22 cellular contexts compared by ENCODE assay signal in genomic region chr6:120083186-120083585, GRCh38.
DNase-seq lines count a peak whose midpoint lies in the region; ATAC-seq, FAIRE-seq and TF ChIP-seq lines count a peak whose summit lies in the region.
"Had no signal": no experiment of that assay in that cellular context is flagged by ENCODE, and none has a peak within 500 bp of the region (broad histone marks: within the 10 kb centered on the region; RNA-seq: fewer than 3 reads in every experiment).

No MANE protein-coding gene starts in this region.

- H3K4me2 ChIP-seq in GM12878 (ENCODE audit: control insufficient read depth, insufficient read depth): no peak overlapping the region
- no peak overlapping the region for H3K4me2 ChIP-seq in HepG2 (ENCODE audit: low read depth, low read length)
- H3K4me2 ChIP-seq: BLaER1 treated with 17β-estradiol and CSF1 and Interleukin-3, amounts not matched to agents 10 nM and 100 nM had no signal

- intact Hi-C loops in GM12878 (cut with micrococcal nuclease; ENCODE audit: unreplicated experiment) (no loop called here), HepG2 (cut with micrococcal nuclease; ENCODE audit: unreplicated experiment) (no loop called here)

- ATAC-seq in GM18511 (IDR thresholded peaks at IDR 0.05; ENCODE audit: unreplicated experiment) (peak; percentile 48), GM12878 (no peak), HepG2 (no peak)
- no peak for ATAC-seq in stimulated activated naive CD8-positive, alpha-beta T cell treated with anti-CD3 and anti-CD28 coated beads, Interleukin-15, Interleukin-2, amounts not matched to agents 100 U/mL and 50 U/mL, for 24 hours
- ATAC-seq: CD8-positive, alpha-beta T cell; SK-N-SH treated with all-trans-retinoic acid at 6 μM for 48 hours had no signal

- WGBS in GM12878 (ENCODE audit: insufficient coverage, insufficient replicate concordance, low lambda C conversion rate, missing lambda C conversion rate): 0% methylated on average over 4 of the region's 5 CpGs
- WGBS in HepG2 (ENCODE audit: low lambda C conversion rate): 90% methylated on average over 5 of the region's 5 CpGs

- TF ChIP-seq CTCF in GM12878 (IDR thresholded peaks at IDR 0.05 in 2 of 3, conservative IDR thresholded peaks at IDR 0.05 in 1 of 3; ENCODE audit: control insufficient read depth in 2 of 3, extremely low read depth in 1 of 3, insufficient read depth in 1 of 3, low read depth in 3 of 3, low read length in 3 of 3) (no peak), HepG2 (CRISPR knock-in tag; IDR thresholded peaks at IDR 0.05) (no peak), BE2C (IDR thresholded peaks at IDR 0.05; ENCODE audit: low read depth, low read length) (no peak)

- SMC1A ChIA-PET in GM12878 (lab: Charles Lee; ENCODE audit: uncharacterized antibody, unreplicated experiment): no interaction called here

- no peak for TF ChIP-seq RAD21 in GM12878 (IDR thresholded peaks at IDR 0.05; ENCODE audit: insufficient read depth, low read depth, low read length)
- no peak for TF ChIP-seq RAD21 in HepG2 (CRISPR knock-in tag; IDR thresholded peaks at IDR 0.05)

- H4K20me1 ChIP-seq in GM12878 (ENCODE audit: control insufficient read depth, insufficient read depth) (no peaks in the 10 kb centered on the region), HepG2 (ENCODE audit: insufficient read depth, low read length) (0 out of 2 replicates have a peak, but pooled peaks cover 3% of the 10 kb centered on the region)
- H4K20me1 ChIP-seq: BLaER1 treated with 17β-estradiol and CSF1 and Interleukin-3, amounts not matched to agents 10 nM and 100 nM had no signal

- H3K9ac ChIP-seq in GM12878 (ENCODE audit: control insufficient read depth, insufficient read depth, low read length): no peak overlapping the region
- H3K9ac ChIP-seq in HepG2 (ENCODE audit: insufficient read depth, low read depth, low read length): no peak overlapping the region
- H3K9ac ChIP-seq: BLaER1 treated with 17β-estradiol and CSF1 and Interleukin-3, amounts not matched to agents 10 nM and 100 nM had no signal

- H3K9me3 ChIP-seq in GM12878 (replicated peaks; ENCODE audit: control insufficient read depth, insufficient read depth, low read length): no peaks in the 10 kb centered on the region
- H3K9me3 ChIP-seq in HepG2 (ENCODE audit: low read length): no peaks in the 10 kb centered on the region
- H3K9me3 ChIP-seq in BE2C: no peaks in the 10 kb centered on the region
- H3K9me3 ChIP-seq: BLaER1 treated with 17β-estradiol and CSF1 and Interleukin-3, amounts not matched to agents 10 nM and 100 nM; MG63; Peyer's patch had no signal

- POLR2A ChIA-PET in GM12878 (lab: Charles Lee) (no interaction called here), HepG2 (lab: Yijun Ruan, JAX) (no interaction called here)

- no peak for FAIRE-seq in GM12878 (lab: Jason Lieb, UNC)
- FAIRE-seq in HepG2 (lab: Jason Lieb, UNC): no peak
- FAIRE-seq: GM18507, H54 had no signal

- H3K79me2 ChIP-seq in GM12878 (ENCODE audit: control insufficient read depth, insufficient read depth, low read length) (no peaks in the 10 kb centered on the region), HepG2 (ENCODE audit: insufficient read depth, low read length) (no peaks in the 10 kb centered on the region)

- H3K4me3 ChIP-seq in GM12878: no peak overlapping the region
- no peak overlapping the region for H3K4me3 ChIP-seq in HepG2 (replicated peaks in 1 of 3; ENCODE audit: insufficient read depth in 1 of 3, low read depth in 2 of 3, low read length in 3 of 3)
- H3K4me3 ChIP-seq in BE2C (ENCODE audit: low read depth, low read length): no peak overlapping the region
- H3K4me3 ChIP-seq: BLaER1 treated with 17β-estradiol and CSF1 and Interleukin-3, amounts not matched to agents 10 nM and 100 nM; MG63; Peyer's patch had no signal

- in situ Hi-C loops in GM12878 (cut with MboI) (no loop called here), HepG2 (cut with HindIII; ENCODE audit: extremely low pct_ligation_motif_present, low pct_unique_long_range_greater_than_20kb) (no loop called here)

- CTCF ChIA-PET in GM12878 (lab: Yijun Ruan, JAX): no interaction called here
- CTCF ChIA-PET in HepG2 (lab: Yijun Ruan, JAX; ENCODE audit: low intra/inter-chr PET ratio, low total read pairs): no interaction called here

- H2AFZ ChIP-seq in GM12878 (ENCODE audit: control insufficient read depth, low read depth, low read length) (no peak overlapping the region), HepG2 (ENCODE audit: low read length) (no peak overlapping the region)

- no peak overlapping the region for H3K27ac ChIP-seq in GM12878 (ENCODE audit: control insufficient read depth, insufficient read depth)
- no peak overlapping the region for H3K27ac ChIP-seq in HepG2 (ENCODE audit: extremely low read length, insufficient read depth, low read length)
- H3K27ac ChIP-seq: BLaER1 treated with 17β-estradiol and CSF1 and Interleukin-3, amounts not matched to agents 10 nM and 100 nM; Peyer's patch had no signal

- H3K4me1 ChIP-seq in GM12878 (ENCODE audit: control insufficient read depth, insufficient read depth, low read length) (no peaks in the 10 kb centered on the region), HepG2 (ENCODE audit: insufficient read depth, low read length) (no peaks in the 10 kb centered on the region), BE2C (peaks cover 5% of the 10 kb centered on the region)
- H3K4me1 ChIP-seq: BLaER1 treated with 17β-estradiol and CSF1 and Interleukin-3, amounts not matched to agents 10 nM and 100 nM; Peyer's patch had no signal

- H3K36me3 ChIP-seq in GM12878 (ENCODE audit: control insufficient read depth in 2 of 2, insufficient read depth in 2 of 2, low read length in 1 of 2) (no peaks in the 10 kb centered on the region), HepG2 (replicated peaks in 1 of 2; ENCODE audit: control insufficient read depth in 1 of 2, insufficient read depth in 2 of 2, low read length in 2 of 2) (no peaks in the 10 kb centered on the region), BE2C (no peaks in the 10 kb centered on the region)
- H3K36me3 ChIP-seq: BLaER1 treated with 17β-estradiol and CSF1 and Interleukin-3, amounts not matched to agents 10 nM and 100 nM; MG63; Peyer's patch had no signal

- H3K27me3 ChIP-seq in GM12878 (replicated peaks in 1 of 2; ENCODE audit: control insufficient read depth in 2 of 2, insufficient read depth in 2 of 2, low read length in 1 of 2) (no peaks in the 10 kb centered on the region), HepG2 (ENCODE audit: control insufficient read depth in 1 of 2, insufficient read depth in 2 of 2, low read length in 2 of 2) (no peaks in the 10 kb centered on the region), BE2C (no peaks in the 10 kb centered on the region)
- H3K27me3 ChIP-seq: BLaER1 treated with 17β-estradiol and CSF1 and Interleukin-3, amounts not matched to agents 10 nM and 100 nM; MG63; Peyer's patch had no signal

- BruUV-seq in GM12878 (replicated peaks; lab: Mats Ljungman, UMichigan) (no TSS peak), HepG2 (replicated peaks; lab: Mats Ljungman, UMichigan) (no TSS peak)

- DNase-seq in MV-4-11 (lab: John Stamatoyannopoulos, UW) (peak; percentile 17), OCI-M1 (lab: John Stamatoyannopoulos, UW) (peak; percentile 35), GM12878 (ENCODE audit: low read depth, low spot score) (no peak), HepG2 (ENCODE audit: low spot score) (no peak), BE2C (no peak), GF-D8 (lab: John Stamatoyannopoulos, UW) (no peak)
- no peak for DNase-seq in stimulated activated naive CD8-positive, alpha-beta T cell treated with anti-CD3 and anti-CD28 coated beads, Interleukin-15, Interleukin-2, amounts not matched to agents 100 U/mL and 50 U/mL, for 24 hours
- DNase-seq: CD8-positive, alpha-beta T cell; DND-41; MG63; NCI-H1694; NCI-H2081; NCI-H2171; NCI-H345; NCI-H524; NCI-H774; Peyer's patch had no signal

- no peak for TF ChIP-seq POLR2A in GM12878 (IDR thresholded peaks at IDR 0.05; ENCODE audit: low read depth, low read length)
- no peak for TF ChIP-seq POLR2A in HepG2 (IDR thresholded peaks at IDR 0.05; ENCODE audit: insufficient read depth in 1 of 2, low read depth in 2 of 2, low read length in 2 of 2)

- RAD21 ChIA-PET in GM12878 (lab: Charles Lee; ENCODE audit: unreplicated experiment): no interaction called here

- TF ChIP-seq EP300 in GM12878 (IDR thresholded peaks at IDR 0.05; ENCODE audit: borderline replicate concordance in 1 of 2, control insufficient read depth in 1 of 2, low read depth in 2 of 2, low read length in 2 of 2) (no peak), HepG2 (IDR thresholded peaks at IDR 0.05; ENCODE audit: low read depth in 2 of 2, low read length in 2 of 2) (no peak), HepG2 (CRISPR knock-in tag; IDR thresholded peaks at IDR 0.05; ENCODE audit: borderline replicate concordance) (no peak)

TF ChIP-seq in GM12878, 131 proteins besides CTCF, POLR2A, EP300 and RAD21:
- TF ChIP-seq CEBPB (IDR thresholded peaks at IDR 0.05; ENCODE audit: borderline replicate concordance in 1 of 2, low read depth in 2 of 2, low read length in 2 of 2): no peak
- TF ChIP-seq SPI1 (IDR thresholded peaks at IDR 0.05; ENCODE audit: borderline replicate concordance, insufficient read depth, low read depth, low read length): peak; percentile 37; the same call in 1 of the 2 replicates
- no peak for TF ChIP-seq BMI1 (IDR thresholded peaks at IDR 0.05; ENCODE audit: borderline replicate concordance)
- TF ChIP-seq RAD51 (IDR thresholded peaks at IDR 0.05): no peak
- no peak for TF ChIP-seq MTA3 (IDR thresholded peaks at IDR 0.05; ENCODE audit: borderline replicate concordance, low read length)
TF ChIP-seq in GM12878: peak in this region for 1.

TF ChIP-seq in HepG2, 621 proteins besides CTCF, POLR2A, EP300 and RAD21 (continues in another document):
- TF ChIP-seq ZNF264 (CRISPR knock-in tag; IDR thresholded peaks at IDR 0.05) (no peak), HMGXB4 (CRISPR knock-in tag; IDR thresholded peaks at IDR 0.05; ENCODE audit: borderline replicate concordance in 1 of 2, low read depth in 1 of 2) (no peak), ZNF781 (CRISPR knock-in tag; IDR thresholded peaks at IDR 0.05; ENCODE audit: borderline replicate concordance, not compliant biosample characterization) (no peak), ZNF580 (CRISPR knock-in tag; IDR thresholded peaks at IDR 0.05; ENCODE audit: borderline replicate concordance, low read depth) (no peak)

Comparison
In these comparisons a context has a peak if more than half of its experiments do, and no peak if none do; other contexts are left out.
1. DNase-seq: peak in MV-4-11 (single experiment) and OCI-M1 (single experiment); none in GM12878 (single experiment), HepG2 (single experiment), BE2C (single experiment), GF-D8 (single experiment) and stimulated activated naive CD8-positive, alpha-beta T cell treated with anti-CD3 and anti-CD28 coated beads, Interleukin-15, Interleukin-2, amounts not matched to agents 100 U/mL and 50 U/mL, for 24 hours (single experiment).